ENCODE assay signal across 18 cellular contexts in the genomic region with DNA sequence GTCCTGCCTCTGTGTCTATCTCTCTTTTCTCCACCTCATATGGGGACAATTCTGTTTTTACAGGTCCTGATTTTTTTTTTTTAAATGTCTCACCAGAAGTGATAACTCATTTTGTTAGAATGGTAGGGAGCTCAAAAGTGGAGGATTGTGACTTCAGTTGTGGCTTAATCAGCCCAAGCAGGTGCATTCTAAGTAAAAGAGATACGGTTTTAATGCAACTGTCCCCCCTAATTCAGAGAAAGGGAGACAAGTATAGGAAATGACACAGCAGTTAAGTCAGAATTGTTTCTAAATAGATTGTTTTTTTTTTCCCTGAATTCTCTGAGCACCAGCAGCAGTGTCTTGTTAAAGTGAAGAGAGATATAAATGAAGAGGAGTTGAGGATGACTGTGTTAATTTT.
"Had no signal": no experiment of that assay in that cellular context is flagged by ENCODE, and none has a peak within 500 bp of the region (broad histone marks: within the 10 kb centered on the region; RNA-seq: fewer than 3 reads in every experiment).

No MANE protein-coding gene starts in this region.

- H3K27ac Mint-ChIP-seq: activated CD8-positive, alpha-beta T cell treated with anti-CD3 and anti-CD28 coated beads for 36 hours; stimulated activated naive CD8-positive, alpha-beta T cell treated with anti-CD3 and anti-CD28 coated beads, Interleukin-15, amount 100 ng/mL, for 72 hours had no signal

- ATAC-seq: activated CD8-positive, alpha-beta T cell treated with anti-CD3 and anti-CD28 coated beads for 36 hours; esophagus mucosa; mucosa of descending colon; naive thymus-derived CD4-positive, alpha-beta T cell; right cardiac atrium; stimulated activated naive CD8-positive, alpha-beta T cell treated with anti-CD3 and anti-CD28 coated beads, Interleukin-15, amount 100 ng/mL, for 72 hours had no signal

- H3K27me3 ChIP-seq: hepatocyte, SJSA1, upper lobe of left lung had no signal

- H3K27ac ChIP-seq: hepatocyte, SJSA1, skin epidermis, upper lobe of left lung, VCaP had no signal

- H3K4me1 ChIP-seq: SJSA1 had no signal

- H3K4me3 ChIP-seq: hepatocyte, mucosa of descending colon, SJSA1, skin epidermis, upper lobe of left lung had no signal

- H3K4me3 Mint-ChIP-seq: activated CD8-positive, alpha-beta T cell treated with anti-CD3 and anti-CD28 coated beads for 36 hours; stimulated activated naive CD8-positive, alpha-beta T cell treated with anti-CD3 and anti-CD28 coated beads, Interleukin-15, amount 100 ng/mL, for 72 hours had no signal

- DNase-seq: activated CD4-positive, alpha-beta T cell treated with anti-CD3 and anti-CD28 coated beads for 1 hour; activated CD8-positive, alpha-beta memory T cell treated with anti-CD3 and anti-CD28 coated beads, Interleukin-2, amount 50 U/mL, for 4 hours; activated CD8-positive, alpha-beta T cell treated with anti-CD3 and anti-CD28 coated beads for 36 hours; activated naive CD4-positive, alpha-beta T cell treated with Interleukin-2 at 50 U/mL for 16 hours; islet precursor cell; mucosa of descending colon; naive thymus-derived CD4-positive, alpha-beta T cell; nucleus accumbens; right cardiac atrium; stimulated activated CD4-positive, alpha-beta T cell treated with anti-CD3 and anti-CD28 coated beads, Interleukin-15, amount 100 ng/mL, for 24 hours; stimulated activated CD4-positive, alpha-beta T cell treated with anti-CD3 and anti-CD28 coated beads, Interleukin-4, amount 100 ng/mL, for 1 hour; stimulated activated naive CD8-positive, alpha-beta T cell treated with anti-CD3 and anti-CD28 coated beads, Interleukin-15, amount 100 ng/mL, for 72 hours; upper lobe of left lung had no signal

- H3K9me3 ChIP-seq: mucosa of descending colon, SJSA1 had no signal

- H3K9me3 Mint-ChIP-seq: activated CD8-positive, alpha-beta T cell treated with anti-CD3 and anti-CD28 coated beads for 36 hours; stimulated activated naive CD8-positive, alpha-beta T cell treated with anti-CD3 and anti-CD28 coated beads, Interleukin-15, amount 100 ng/mL, for 72 hours had no signal

- H3K36me3 ChIP-seq: SJSA1, upper lobe of left lung had no signal
